22 cellular contexts compared by ENCODE assay signal in genomic region chr1:244393604-244394176, GRCh38.
"Had no signal": no experiment of that assay in that cellular context is flagged by ENCODE, and none has a peak within 500 bp of the region (broad histone marks: within the 10 kb centered on the region; RNA-seq: fewer than 3 reads in every experiment).

No MANE protein-coding gene starts in this region.

- H3K27me3 ChIP-seq: colonic mucosa, esophagus muscularis mucosa, foreskin keratinocyte, gastroesophageal sphincter, heart left ventricle, hepatocyte, ovary, sigmoid colon, stomach, testis, tibial artery had no signal

- H3K4me3 ChIP-seq: colonic mucosa, esophagus muscularis mucosa, gastroesophageal sphincter, heart left ventricle, hepatocyte, lower lobe of right lung, ovary, psoas muscle, sigmoid colon, stomach, testis, tibial artery had no signal

- H3K9me3 ChIP-seq: colonic mucosa, esophagus muscularis mucosa, gastroesophageal sphincter, heart left ventricle, lower lobe of right lung, ovary, psoas muscle, sigmoid colon, stomach, testis, tibial artery had no signal

- H3K4me1 ChIP-seq: colonic mucosa, foreskin keratinocyte, heart left ventricle, lower lobe of right lung, psoas muscle, stomach, testis had no signal

- DNase-seq: colonic mucosa; effector CD8-positive, alpha-beta T cell; foreskin keratinocyte; heart left ventricle; left cardiac atrium; left ventricle myocardium superior; lower lobe of right lung; naive thymus-derived CD8-positive, alpha-beta T cell; ovary; posterior cingulate gyrus; psoas muscle; right cardiac atrium; sigmoid colon; stimulated activated CD4-positive, alpha-beta T cell treated with anti-CD3 and anti-CD28 coated beads, Interleukin-2, amount 100 ng/mL, for 24 hours; stimulated activated CD4-positive, alpha-beta T cell treated with anti-CD3 and anti-CD28 coated beads, Interleukin-4, amount 100 ng/mL, for 24 hours; stimulated activated naive CD4-positive, alpha-beta T cell treated with Interleukin-2 at 50 U/mL for 16 hours; stomach; testis; tibial artery had no signal

- H3K27ac ChIP-seq: colonic mucosa, esophagus muscularis mucosa, foreskin keratinocyte, gastroesophageal sphincter, heart left ventricle, hepatocyte, lower lobe of right lung, ovary, psoas muscle, sigmoid colon, stomach, testis, tibial artery had no signal

- H3K36me3 ChIP-seq: colonic mucosa, esophagus muscularis mucosa, gastroesophageal sphincter, heart left ventricle, lower lobe of right lung, ovary, sigmoid colon, stomach, tibial artery had no signal
